ENCODE assay signal across 22 cellular contexts in genomic region chr13:60511637-60512036, GRCh38.
"Had no signal": no experiment of that assay in that cellular context is flagged by ENCODE, and none has a peak within 500 bp of the region (broad histone marks: within the 10 kb centered on the region; RNA-seq: fewer than 3 reads in every experiment).

No MANE protein-coding gene starts in this region.

- H3K27ac Mint-ChIP-seq: activated naive CD4-positive, alpha-beta T cell treated with anti-CD3 and anti-CD28 coated beads for 36 hours; memory B cell; nephron; T-cell; T-helper 2 cell treated with Interferon-gamma antibody and Interleukin-4, amounts not matched to agents 5 μg/mL and 100 μg/mL, for 36 hours had no signal

- H3K27me3 Mint-ChIP-seq: activated naive CD8-positive, alpha-beta T cell treated with anti-CD3 and anti-CD28 coated beads, Interleukin-2, amount 10 ng/mL, durations not matched to agents 7 days and 5 days; memory B cell; stimulated activated naive CD8-positive, alpha-beta T cell treated with anti-CD3 and anti-CD28 coated beads, Interleukin-15, amount 100 ng/mL, for 72 hours; T-cell had no signal

- DNase-seq: activated CD4-positive, alpha-beta T cell treated with anti-CD3 and anti-CD28 coated beads for 1 hour; activated CD4-positive, alpha-beta T cell treated with anti-CD3 and anti-CD28 coated beads, Interleukin-2, amount 50 U/mL, for 48 hours; activated CD8-positive, alpha-beta memory T cell treated with anti-CD3 and anti-CD28 coated beads, Interleukin-2, amount 50 U/mL, for 48 hours; activated naive CD4-positive, alpha-beta T cell treated with anti-CD3 and anti-CD28 coated beads for 36 hours; activated naive CD8-positive, alpha-beta T cell treated with anti-CD3 and anti-CD28 coated beads, Interleukin-2, amount 10 ng/mL, durations not matched to agents 7 days and 5 days; activated T-cell treated with anti-CD3 and anti-CD28 coated beads, Interleukin-2, amount 50 U/mL, for 48 hours; amygdala; cortex of kidney; effector CD4-positive, alpha-beta T cell; foreskin keratinocyte; left colon; pancreas; psoas muscle; stimulated activated naive CD8-positive, alpha-beta T cell treated with anti-CD3 and anti-CD28 coated beads, Interleukin-15, amount 100 ng/mL, for 72 hours; T-cell; tibial artery had no signal

- H3K9me3 Mint-ChIP-seq: activated naive CD4-positive, alpha-beta T cell treated with anti-CD3 and anti-CD28 coated beads for 36 hours had no signal

- H3K4me1 Mint-ChIP-seq: activated naive CD8-positive, alpha-beta T cell treated with anti-CD3 and anti-CD28 coated beads, Interleukin-2, amount 10 ng/mL, durations not matched to agents 7 days and 5 days; memory B cell; nephron; stimulated activated naive CD8-positive, alpha-beta T cell treated with anti-CD3 and anti-CD28 coated beads, Interleukin-15, amount 100 ng/mL, for 72 hours; T-cell had no signal

- H3K27me3 ChIP-seq: foreskin keratinocyte, hepatocyte, pancreas, right atrium auricular region, tibial artery had no signal

- H3K4me3 ChIP-seq: hepatocyte, pancreas, psoas muscle, right atrium auricular region, tibial artery had no signal

- ATAC-seq: foreskin keratinocyte; left colon; pancreas; psoas muscle; stimulated activated naive CD8-positive, alpha-beta T cell treated with anti-CD3 and anti-CD28 coated beads, Interleukin-15, amount 100 ng/mL, for 72 hours; T-cell had no signal

- H3K4me3 Mint-ChIP-seq: activated naive CD4-positive, alpha-beta T cell treated with anti-CD3 and anti-CD28 coated beads for 36 hours; activated naive CD8-positive, alpha-beta T cell treated with anti-CD3 and anti-CD28 coated beads, Interleukin-2, amount 10 ng/mL, durations not matched to agents 7 days and 5 days; memory B cell; nephron; stimulated activated naive CD8-positive, alpha-beta T cell treated with anti-CD3 and anti-CD28 coated beads, Interleukin-15, amount 100 ng/mL, for 72 hours; T-cell; T-helper 2 cell treated with Interferon-gamma antibody and Interleukin-4, amounts not matched to agents 5 μg/mL and 100 μg/mL, for 36 hours had no signal

- H3K27ac ChIP-seq: foreskin keratinocyte, hepatocyte, pancreas, psoas muscle, right atrium auricular region, tibial artery, VCaP had no signal

- H3K9me3 ChIP-seq: pancreas, psoas muscle, right atrium auricular region, tibial artery had no signal

- H3K4me1 ChIP-seq: pancreas, psoas muscle, right atrium auricular region, tibial artery had no signal
